In genomic region chr17:49939318-49939717, GRCh38 we compare ENCODE assay signal across 1 cellular context.
TF ChIP-seq lines count a peak whose summit lies in the region.

No MANE protein-coding gene starts in this region.

TF ChIP-seq in HepG2, 621 proteins besides CTCF, POLR2A, EP300 and RAD21 (continued from another document):
- TF ChIP-seq THRA (CRISPR knock-in tag; IDR thresholded peaks at IDR 0.05; ENCODE audit: borderline replicate concordance) (peak; percentile 20; the same call in 1 of the 2 replicates), ZNF687 (CRISPR knock-in tag; IDR thresholded peaks at IDR 0.05) (peak; percentile 71), ARNTL (CRISPR knock-in tag; IDR thresholded peaks at IDR 0.05) (0 out of 2 replicates have a peak, but pooled peaks have one; percentile 22), FOXC1 (CRISPR knock-in tag; IDR thresholded peaks at IDR 0.05; ENCODE audit: borderline replicate concordance) (no peak), IKZF5 (CRISPR knock-in tag; IDR thresholded peaks at IDR 0.05) (0 out of 2 replicates have a peak, but pooled peaks have one; percentile 24), HOMEZ (CRISPR knock-in tag; IDR thresholded peaks at IDR 0.05; ENCODE audit: low read depth) (peak; percentile 33; the same call in 1 of the 2 replicates), TARDBP (CRISPR knock-in tag; IDR thresholded peaks at IDR 0.05) (peak; percentile 23; the same call in 1 of the 2 replicates), RFX3 (CRISPR knock-in tag; IDR thresholded peaks at IDR 0.05) (no peak), ZSCAN21 (CRISPR knock-in tag; IDR thresholded peaks at IDR 0.05; ENCODE audit: borderline replicate concordance) (no peak), ZNF674 (CRISPR knock-in tag; IDR thresholded peaks at IDR 0.05; ENCODE audit: low read depth) (0 out of 2 replicates have a peak, but pooled peaks have one; percentile 21), TRAFD1 (CRISPR knock-in tag; IDR thresholded peaks at IDR 0.05; ENCODE audit: borderline replicate concordance) (no peak), ZNF607 (CRISPR knock-in tag; IDR thresholded peaks at IDR 0.05; ENCODE audit: borderline replicate concordance) (no peak), TBX2 (CRISPR knock-in tag; IDR thresholded peaks at IDR 0.05; ENCODE audit: borderline replicate concordance) (peak; percentile 63; the same call in 1 of the 2 replicates), SALL1 (CRISPR knock-in tag; IDR thresholded peaks at IDR 0.05) (peak; percentile 58), RNF2 (conservative IDR thresholded peaks at IDR 0.05; ENCODE audit: low read depth) (0 out of 2 replicates have a peak, but pooled peaks have one; percentile 40)
TF ChIP-seq in HepG2: peak in this region for 75.
